17 cellular contexts compared by ENCODE assay signal in genomic region chr11:128764617-128765095, GRCh38.
DNase-seq lines count a peak whose midpoint lies in the region; ATAC-seq, FAIRE-seq and TF ChIP-seq lines count a peak whose summit lies in the region.
"Had no signal": no experiment of that assay in that cellular context is flagged by ENCODE, and none has a peak within 500 bp of the region (broad histone marks: within the 10 kb centered on the region; RNA-seq: fewer than 3 reads in every experiment).

No MANE protein-coding gene starts in this region.

- H3K27me3 ChIP-seq in lung (ENCODE audit: control insufficient read depth, insufficient read depth): no peaks in the 10 kb centered on the region
- H3K27me3 ChIP-seq: heart right ventricle had no signal

- H3K36me3 Mint-ChIP-seq in CD14-positive monocyte: peaks cover 96 to 97% of the 10 kb centered on the region in 2 donors

- intact Hi-C loops in CD14-positive monocyte (cut with micrococcal nuclease): loop anchor here in 1 of 2 donors (10.0 kb wide), 1 partner anchor 470 kb away; no protein-coding TSS in a partner anchor

- H3K4me3 ChIP-seq in lung (no peak overlapping the region), coronary artery (no peak overlapping the region)
- H3K4me3 ChIP-seq: heart right ventricle, smooth muscle cell had no signal

- no peak overlapping the region for H3K4me3 Mint-ChIP-seq in CD14-positive monocyte
- H3K4me3 Mint-ChIP-seq: activated naive CD4-positive, alpha-beta T cell treated with anti-CD3 and anti-CD28 coated beads, Interleukin-2, amount 50 U/mL, for 24 hours; IgD-negative memory B cell; T-helper 17 cell had no signal

- peaks cover 0 to 41% of the 10 kb centered on the region in 2 donors for H3K36me3 ChIP-seq in lung (ENCODE audit: control insufficient read depth in 2 of 2, insufficient read depth in 2 of 2, low read length in 2 of 2)

- DNase-seq in CD14-positive monocyte (ENCODE audit: low spot score): no peak
- peak; percentile 93 for DNase-seq in NCI-H1092 (lab: John Stamatoyannopoulos, UW)
- peak; percentile 97 for DNase-seq in NCI-H510A treated with DMSO at 0.1 percent for 48 hours (lab: John Stamatoyannopoulos, UW)
- DNase-seq in lung (ENCODE audit: low spot score): peak; percentile 49
- no peak for DNase-seq in coronary artery (ENCODE audit: low spot score)
- DNase-seq in NOMO-1 treated with dmso at 0.1 percent for 144 hours (lab: John Stamatoyannopoulos, UW; ENCODE audit: unreplicated experiment): no peak
- DNase-seq in D721Med (ENCODE audit: insufficient read length, low spot score): no peak
- DNase-seq: effector CD4-positive, alpha-beta T cell; heart right ventricle; MV-4-11; NK-92 treated with Interleukin-12 subunit alpha and Interleukin-12 subunit beta, amount 100 ng/mL, for 24 hours; T-helper 17 cell had no signal

- no peak for FAIRE-seq in D721Med (lab: Jason Lieb, UNC)
- FAIRE-seq: bronchial epithelial cell had no signal

- peak overlapping the region in 4 of 7 donors; percentile 30 to 64 (median 62) for H3K27ac Mint-ChIP-seq in CD14-positive monocyte
- H3K27ac Mint-ChIP-seq: activated naive CD4-positive, alpha-beta T cell treated with anti-CD3 and anti-CD28 coated beads, Interleukin-2, amount 50 U/mL, for 24 hours; T-helper 17 cell had no signal

- no peaks in the 10 kb centered on the region for H3K9me3 Mint-ChIP-seq in CD14-positive monocyte
- H3K9me3 Mint-ChIP-seq: activated naive CD4-positive, alpha-beta T cell treated with anti-CD3 and anti-CD28 coated beads, Interleukin-2, amount 50 U/mL, for 24 hours; IgD-negative memory B cell had no signal

- peaks cover 0 to 8% of the 10 kb centered on the region in 2 donors for H3K4me1 ChIP-seq in lung (ENCODE audit: control insufficient read depth in 2 of 2, insufficient read depth in 2 of 2, low read length in 2 of 2)

- no peaks in the 10 kb centered on the region for H3K9me3 ChIP-seq in lung (ENCODE audit: control insufficient read depth in 2 of 2, insufficient read depth in 1 of 2, low read length in 1 of 2)
- H3K9me3 ChIP-seq: heart right ventricle had no signal

- peaks cover 1% of the 10 kb centered on the region for H3K4me1 Mint-ChIP-seq in CD14-positive monocyte

- no peaks in the 10 kb centered on the region for H3K27me3 Mint-ChIP-seq in CD14-positive monocyte (ENCODE audit: low read depth in 3 of 3)
- H3K27me3 Mint-ChIP-seq: activated naive CD4-positive, alpha-beta T cell treated with anti-CD3 and anti-CD28 coated beads, Interleukin-2, amount 50 U/mL, for 24 hours; IgD-negative memory B cell; T-helper 17 cell had no signal

- H3K27ac ChIP-seq in lung (ENCODE audit: low read depth in 1 of 2, low read length in 1 of 2) (no peak overlapping the region), coronary artery (no peak overlapping the region)
- H3K27ac ChIP-seq: heart right ventricle had no signal

- TF ChIP-seq CTCF in CD14-positive monocyte (IDR thresholded peaks at IDR 0.05) (no peak), lung (IDR thresholded peaks at IDR 0.05; ENCODE audit: control extremely low read depth, extremely low read depth) (no peak), coronary artery (IDR thresholded peaks at IDR 0.05) (no peak), D721Med (IDR thresholded peaks at IDR 0.05; ENCODE audit: insufficient read depth, missing control alignments) (no peak)

- ATAC-seq in lung (ENCODE audit: insufficient read depth, low FRiP score) (peak; percentile 70), esophagus mucosa (no peak)
- ATAC-seq: heart right ventricle, T-helper 17 cell had no signal

- 79 to 86% methylated on average over 18 of the region's 18 CpGs for WGBS in lung, 2 donors

Comparison
In these comparisons a context has a peak if more than half of its experiments do, and no peak if none do; other contexts are left out.
1. DNase-seq: peak in NCI-H1092 (single experiment), NCI-H510A treated with DMSO at 0.1 percent for 48 hours (single experiment) and lung (single experiment); none in CD14-positive monocyte (single experiment), coronary artery (single experiment), NOMO-1 treated with dmso at 0.1 percent for 144 hours (single experiment) and D721Med (single experiment).